ENCODE assay signal across 1 cellular context in the genomic region with DNA sequence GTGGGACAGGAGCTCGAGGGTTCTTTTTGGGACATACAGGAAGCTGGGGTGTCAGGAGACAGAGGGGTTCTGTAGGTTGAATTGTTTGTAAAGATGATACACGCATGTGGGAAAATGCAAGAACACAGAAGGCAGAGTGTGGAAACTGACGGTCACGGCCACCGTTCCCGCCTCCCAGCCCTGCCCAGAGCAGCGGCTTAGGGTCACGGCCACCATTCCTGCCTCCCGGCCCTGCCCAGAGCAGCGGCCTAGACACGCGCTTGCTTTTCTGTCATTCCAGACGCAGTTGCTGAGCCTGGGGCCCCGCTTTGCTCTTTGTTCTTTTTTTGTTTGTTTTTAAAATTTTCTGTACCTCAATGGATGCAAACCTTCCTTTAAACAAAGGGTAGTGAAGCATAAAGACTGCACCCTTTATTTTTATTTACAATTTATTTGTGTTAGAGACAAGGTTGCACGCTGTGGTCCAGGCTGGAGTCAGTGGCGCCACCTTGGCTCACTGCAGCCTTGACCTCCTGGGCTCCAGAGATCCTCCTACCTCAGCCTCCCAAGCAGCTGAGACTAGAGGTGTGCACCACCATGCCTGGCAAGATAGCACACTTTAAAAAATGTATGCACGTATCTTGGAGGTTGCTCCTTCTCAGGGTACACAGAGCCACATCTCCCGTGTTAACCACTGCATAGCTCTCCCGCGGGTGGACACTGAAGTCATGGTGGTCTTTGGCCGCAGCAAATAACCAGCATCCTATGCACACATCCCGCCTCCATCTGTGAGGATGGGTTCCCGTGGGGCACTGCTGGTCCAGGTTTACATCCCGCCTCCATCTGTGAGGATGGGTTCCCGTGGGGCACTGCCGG.
TF ChIP-seq lines count a peak whose summit lies in the region.

No MANE protein-coding gene starts in this region.

TF ChIP-seq in HepG2, 621 proteins besides CTCF, POLR2A, EP300 and RAD21 (continued from another document):
- TF ChIP-seq, protein P1, sequence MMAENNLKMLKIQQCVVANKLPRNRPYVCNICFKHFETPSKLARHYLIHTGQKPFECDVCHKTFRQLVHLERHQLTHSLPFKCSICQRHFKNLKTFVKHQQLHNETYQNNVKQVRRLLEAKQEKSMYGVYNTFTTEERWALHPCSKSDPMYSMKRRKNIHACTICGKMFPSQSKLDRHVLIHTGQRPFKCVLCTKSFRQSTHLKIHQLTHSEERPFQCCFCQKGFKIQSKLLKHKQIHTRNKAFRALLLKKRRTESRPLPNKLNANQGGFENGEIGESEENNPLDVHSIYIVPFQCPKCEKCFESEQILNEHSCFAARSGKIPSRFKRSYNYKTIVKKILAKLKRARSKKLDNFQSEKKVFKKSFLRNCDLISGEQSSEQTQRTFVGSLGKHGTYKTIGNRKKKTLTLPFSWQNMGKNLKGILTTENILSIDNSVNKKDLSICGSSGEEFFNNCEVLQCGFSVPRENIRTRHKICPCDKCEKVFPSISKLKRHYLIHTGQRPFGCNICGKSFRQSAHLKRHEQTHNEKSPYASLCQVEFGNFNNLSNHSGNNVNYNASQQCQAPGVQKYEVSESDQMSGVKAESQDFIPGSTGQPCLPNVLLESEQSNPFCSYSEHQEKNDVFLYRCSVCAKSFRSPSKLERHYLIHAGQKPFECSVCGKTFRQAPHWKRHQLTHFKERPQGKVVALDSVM (CRISPR knock-in tag; IDR thresholded peaks at IDR 0.05), result peak; percentile 83
- TF ChIP-seq, protein P2, sequence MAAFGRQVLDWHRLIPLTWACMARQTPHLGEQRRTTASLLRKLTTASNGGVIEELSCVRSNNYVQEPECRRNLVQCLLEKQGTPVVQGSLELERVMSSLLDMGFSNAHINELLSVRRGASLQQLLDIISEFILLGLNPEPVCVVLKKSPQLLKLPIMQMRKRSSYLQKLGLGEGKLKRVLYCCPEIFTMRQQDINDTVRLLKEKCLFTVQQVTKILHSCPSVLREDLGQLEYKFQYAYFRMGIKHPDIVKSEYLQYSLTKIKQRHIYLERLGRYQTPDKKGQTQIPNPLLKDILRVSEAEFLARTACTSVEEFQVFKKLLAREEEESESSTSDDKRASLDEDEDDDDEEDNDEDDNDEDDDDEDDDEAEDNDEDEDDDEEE (CRISPR knock-in tag; IDR thresholded peaks at IDR 0.05), result no peak
